ENCODE assay signal across 1 cellular context in genomic region chr5:176785184-176786145, GRCh38.
TF ChIP-seq lines count a peak whose summit lies in the region.

No MANE protein-coding gene starts in this region.

TF ChIP-seq in HEK293, 187 proteins besides CTCF, POLR2A, EP300 and RAD21 (continued from another document):
- TF ChIP-seq, protein P1, sequence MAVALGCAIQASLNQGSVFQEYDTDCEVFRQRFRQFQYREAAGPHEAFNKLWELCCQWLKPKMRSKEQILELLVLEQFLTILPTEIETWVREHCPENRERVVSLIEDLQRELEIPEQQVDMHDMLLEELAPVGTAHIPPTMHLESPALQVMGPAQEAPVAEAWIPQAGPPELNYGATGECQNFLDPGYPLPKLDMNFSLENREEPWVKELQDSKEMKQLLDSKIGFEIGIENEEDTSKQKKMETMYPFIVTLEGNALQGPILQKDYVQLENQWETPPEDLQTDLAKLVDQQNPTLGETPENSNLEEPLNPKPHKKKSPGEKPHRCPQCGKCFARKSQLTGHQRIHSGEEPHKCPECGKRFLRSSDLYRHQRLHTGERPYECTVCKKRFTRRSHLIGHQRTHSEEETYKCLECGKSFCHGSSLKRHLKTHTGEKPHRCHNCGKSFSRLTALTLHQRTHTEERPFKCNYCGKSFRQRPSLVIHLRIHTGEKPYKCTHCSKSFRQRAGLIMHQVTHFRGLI (tag by site-specific recombination; IDR thresholded peaks at IDR 0.05) = no peak
- TF ChIP-seq ZBTB49 (tag by site-specific recombination; IDR thresholded peaks at IDR 0.05; ENCODE audit: low read depth) = no peak
- TF ChIP-seq ZSCAN23 (tag by site-specific recombination; IDR thresholded peaks at IDR 0.05) = no peak
- no peak for TF ChIP-seq ZFP41 (tag by site-specific recombination; IDR thresholded peaks at IDR 0.05; ENCODE audit: borderline replicate concordance)
- TF ChIP-seq ZBTB11 (tag by site-specific recombination; conservative IDR thresholded peaks at IDR 0.05; ENCODE audit: low read depth) = no peak
- TF ChIP-seq ZBTB6 (tag by site-specific recombination; IDR thresholded peaks at IDR 0.05) = peak; percentile 78; the same call in 1 of the 2 replicates
